ENCODE assay signal across 8 cellular contexts in genomic region chr1:26278835-26279597, GRCh38. TPM values are rescaled to one million over a fixed set of nuclear protein-coding genes. Genes with fewer than 3 reads are reported as not detected.
A peak's percentile ranks its signal among the peaks of the same experiment; 100 is the strongest.
DNase-seq lines count a peak whose midpoint lies in the region; ATAC-seq and TF ChIP-seq lines count a peak whose summit lies in the region.

No MANE protein-coding gene starts in this region.

- peak overlapping the region; percentile 92 for H3K4me3 ChIP-seq in GM12875 (ENCODE audit: low read depth, low read length)
- H3K4me3 ChIP-seq in mammary epithelial cell (replicated peaks in 1 of 3; ENCODE audit: insufficient read depth in 1 of 3, low read depth in 2 of 3, low read length in 3 of 3), result peak overlapping the region; percentile 70 to 88 (median 73)
- H3K4me3 ChIP-seq in right lobe of liver, result peak overlapping the region; percentile 92 to 99 (median 92)

- no peaks in the 10 kb centered on the region for H4K20me1 ChIP-seq in mammary epithelial cell (ENCODE audit: insufficient read depth, low read length)

- DNase-seq in RKO (ENCODE audit: low spot score) (peak; percentile 71), mammary epithelial cell (peak; percentile 92), right lobe of liver (peak; percentile 40 to 47 (median 46)), DMS114 treated with DMSO at 0.1 percent for 48 hours (lab: John Stamatoyannopoulos, UW; ENCODE audit: unreplicated experiment) (no peak)

- H3K9ac ChIP-seq in mammary epithelial cell (ENCODE audit: insufficient read depth, low read length), result peak overlapping the region; percentile 68

- H2AFZ ChIP-seq in mammary epithelial cell (ENCODE audit: low read depth, low read length), result peak overlapping the region; percentile 64

- TF ChIP-seq CTCF in 22Rv1 (IDR thresholded peaks at IDR 0.05), result no peak
- TF ChIP-seq CTCF in GM12875 (IDR thresholded peaks at IDR 0.05; ENCODE audit: borderline replicate concordance, insufficient read depth, low read depth, low read length), result no peak
- TF ChIP-seq CTCF in mammary epithelial cell (conservative IDR thresholded peaks at IDR 0.05 in 1 of 2, IDR thresholded peaks at IDR 0.05 in 1 of 2; ENCODE audit: extremely low read depth in 1 of 2, insufficient read depth in 1 of 2, low read depth in 1 of 2, low read length in 2 of 2), result no peak
- TF ChIP-seq CTCF in right lobe of liver (IDR thresholded peaks at IDR 0.05), result no peak

- peak; percentile 49 for TF ChIP-seq POLR2A in right lobe of liver (IDR thresholded peaks at IDR 0.05)

- 30% methylated on average over 8 of the region's 9 CpGs for WGBS in mammary epithelial cell (ENCODE audit: low coverage, missing lambda C conversion rate)
- WGBS in right lobe of liver (ENCODE audit: insufficient coverage, low coverage, low lambda C conversion rate, missing lambda C conversion rate), result 66% methylated on average over 8 of the region's 9 CpGs

- BruUV-seq in mammary epithelial cell (replicated peaks; lab: Mats Ljungman, UMichigan), result no TSS peak

- intact Hi-C loops in mammary epithelial cell (cut with micrococcal nuclease), result loop anchor here (5.0 kb wide), 2 partner anchors 107 to 193 kb away; partner anchors contain the start of genes HMGN2 and ZNF593OS
- intact Hi-C loops in right lobe of liver (cut with DNase I), result no loop called here

- dilution Hi-C loops in mammary epithelial cell (cut with HindIII; ENCODE audit: low sequenced_read_pairs), result loop anchor here (5.0 kb wide), 1 partner anchor 63 kb away; no protein-coding TSS in a partner anchor

- in situ Hi-C loops in mammary epithelial cell (cut with MboI; ENCODE audit: low sequenced_read_pairs in 2 of 2), result loop anchor here in 1 of 2 donors (5.0 to 25.0 kb wide), 3 partner anchors 43 to 392 kb away; partner anchors contain the start of gene PAQR7

- H3K4me1 ChIP-seq in mammary epithelial cell (ENCODE audit: insufficient read depth, low read length) (peaks cover 90% of the 10 kb centered on the region), right lobe of liver (peaks cover 0 to 44% (median 21%) of the 10 kb centered on the region in 4 donors)

- H3K27me3 ChIP-seq in mammary epithelial cell (ENCODE audit: insufficient read depth, low read length) (no peaks in the 10 kb centered on the region), right lobe of liver (no peaks in the 10 kb centered on the region)

- ATAC-seq in right lobe of liver (peak in 1 of 4 donors; percentile 21), GM19351 (IDR thresholded peaks at IDR 0.05; ENCODE audit: unreplicated experiment) (no peak)

- peaks cover 34% of the 10 kb centered on the region for H3K79me2 ChIP-seq in mammary epithelial cell (ENCODE audit: insufficient read depth, low read length)

- H3K9me3 ChIP-seq in mammary epithelial cell (replicated peaks; ENCODE audit: insufficient read depth, low read length) (no peaks in the 10 kb centered on the region), right lobe of liver (no peaks in the 10 kb centered on the region)

- peak overlapping the region; percentile 92 for H3K4me2 ChIP-seq in mammary epithelial cell (ENCODE audit: insufficient read depth, low read depth, low read length)

- H3K36me3 ChIP-seq in mammary epithelial cell (ENCODE audit: insufficient read depth, low read length), result peaks cover 8% of the 10 kb centered on the region
- no peaks in the 10 kb centered on the region for H3K36me3 ChIP-seq in right lobe of liver

- H3K27ac ChIP-seq in 22Rv1 (peak overlapping the region; percentile 91), mammary epithelial cell (ENCODE audit: insufficient read depth, low read depth, low read length) (peak overlapping the region; percentile 86), right lobe of liver (peak overlapping the region; percentile 88 to 93 (median 91)), temporal lobe (ENCODE audit: low read depth, low read length) (peak overlapping the region; percentile 75)

- CTCF ChIA-PET in mammary epithelial cell (lab: Charles Lee; ENCODE audit: low non-redundant PET), result interaction anchor here (0.5 to 1.4 kb wide), 2 partner anchors 109 to 113 kb away, joined by 4 to 5 read pairs; partner anchors contain the start of gene ZNF593

RNA-seq across cellular contexts. Expression of gene SH3BGRL3, which starts 0.9 kb away (rescaled TPM):
- total RNA-seq in mammary epithelial cell (100 to 1,000 TPM in 1 of 2 donors, 10 to 100 TPM in 1; 15.8 to 497 TPM), right lobe of liver (10 to 100 TPM; 26.3 to 61.8 (median 34.9) TPM), temporal lobe (6.4 TPM)
- 235 TPM for polyA plus RNA-seq in mammary epithelial cell
- 653 TPM for polyA minus RNA-seq in mammary epithelial cell

RNA-seq across cellular contexts. Expression of gene UBXN11, which starts 27.4 kb away (rescaled TPM):
- total RNA-seq in mammary epithelial cell (10 to 100 TPM in 1 of 2 donors, 1 to 10 TPM in 1; 6.2 to 12.9 TPM), right lobe of liver (10 to 100 TPM in 1 of 6 experiments, 1 to 10 TPM in 5; 4.3 to 11.3 (median 7.0) TPM), temporal lobe (7.9 TPM)
- 8.5 TPM for polyA plus RNA-seq in mammary epithelial cell
- polyA minus RNA-seq in mammary epithelial cell, result 4.5 TPM

RNA-seq across cellular contexts. Expression of gene CD52, which starts 38.7 kb away (rescaled TPM):
- total RNA-seq in mammary epithelial cell (not detected), right lobe of liver (10 to 100 TPM in 2 of 6 experiments, 1 to 10 TPM in 4; 2.8 to 17.6 (median 8.5) TPM), temporal lobe (not detected)
- polyA plus RNA-seq in mammary epithelial cell, result 0.27 TPM
- not detected for polyA minus RNA-seq in mammary epithelial cell

RNA-seq across cellular contexts. Expression of gene CEP85, which starts 45.0 kb away (rescaled TPM):
- total RNA-seq in mammary epithelial cell, result 10 to 100 TPM; 14.3 to 16.9 TPM
- polyA plus RNA-seq in mammary epithelial cell, result 16.7 TPM
- polyA minus RNA-seq in mammary epithelial cell, result 26.8 TPM
- 1 to 10 TPM; 5.2 to 7.8 (median 5.8) TPM for total RNA-seq in right lobe of liver
- total RNA-seq in temporal lobe, result 11.3 TPM
